In the genomic region with DNA sequence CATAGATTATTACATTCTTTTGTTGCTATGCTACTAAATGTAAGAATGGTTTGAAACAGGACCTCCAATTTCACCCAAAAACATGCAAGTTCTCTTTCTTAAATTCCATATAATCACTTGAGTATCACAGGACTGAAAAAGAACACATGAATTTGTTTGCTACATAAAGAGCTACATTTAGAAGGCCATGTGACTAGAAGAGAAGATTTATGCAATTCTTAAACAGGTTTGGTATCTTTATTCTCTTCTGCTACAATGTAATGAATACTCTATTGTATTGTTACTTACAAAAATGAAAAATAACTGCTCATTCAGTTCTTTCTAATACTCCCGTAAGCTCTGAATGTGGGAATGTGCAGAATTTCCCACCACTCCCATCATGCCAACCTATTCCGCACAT, we compare ENCODE assay signal across 25 cellular contexts. TPM values are rescaled to one million over a fixed set of nuclear protein-coding genes. Genes with fewer than 3 reads are reported as not detected.
A peak's percentile ranks its signal among the peaks of the same experiment; 100 is the strongest.
DNase-seq lines count a peak whose midpoint lies in the region; ATAC-seq and TF ChIP-seq lines count a peak whose summit lies in the region.
"Had no signal": no experiment of that assay in that cellular context is flagged by ENCODE, and none has a peak within 500 bp of the region (broad histone marks: within the 10 kb centered on the region; RNA-seq: fewer than 3 reads in every experiment).

No MANE protein-coding gene starts in this region.

- ATAC-seq in HG02973 (IDR thresholded peaks at IDR 0.05; ENCODE audit: unreplicated experiment), result no peak
- ATAC-seq in GM18498 (IDR thresholded peaks at IDR 0.05; ENCODE audit: unreplicated experiment), result no peak
- ATAC-seq in HG02870 (IDR thresholded peaks at IDR 0.05; ENCODE audit: unreplicated experiment), result no peak
- ATAC-seq: activated CD8-positive, alpha-beta T cell treated with anti-CD3 and anti-CD28 coated beads, Interleukin-2, amount 10 ng/mL, durations not matched to agents 7 days and 5 days; effector memory CD8-positive, alpha-beta T cell; T-cell had no signal

- dilution Hi-C loops in mammary epithelial cell (cut with HindIII; ENCODE audit: low sequenced_read_pairs), result no loop called here

- CTCF ChIA-PET in mammary epithelial cell (lab: Charles Lee; ENCODE audit: low non-redundant PET), result no interaction called here

- TF ChIP-seq CTCF in 22Rv1 (IDR thresholded peaks at IDR 0.05) (no peak), mammary epithelial cell (conservative IDR thresholded peaks at IDR 0.05 in 1 of 2, IDR thresholded peaks at IDR 0.05 in 1 of 2; ENCODE audit: extremely low read depth in 1 of 2, insufficient read depth in 1 of 2, low read depth in 1 of 2, low read length in 2 of 2) (no peak)

- H3K4me2 ChIP-seq in mammary epithelial cell (ENCODE audit: insufficient read depth, low read depth, low read length), result no peak overlapping the region
- H3K4me2 ChIP-seq: PC-9 had no signal

- H3K27me3 ChIP-seq in mammary epithelial cell (ENCODE audit: insufficient read depth, low read length), result no peaks in the 10 kb centered on the region
- no peaks in the 10 kb centered on the region for H3K27me3 ChIP-seq in mucosa of rectum (ENCODE audit: control insufficient read depth in 2 of 2, insufficient read depth in 2 of 2, low read length in 2 of 2)
- H3K27me3 ChIP-seq: sigmoid colon, upper lobe of left lung had no signal

- 50% methylated on average over 2 of the region's 2 CpGs for WGBS in mammary epithelial cell (ENCODE audit: low coverage, missing lambda C conversion rate)

- H4K20me1 ChIP-seq in mammary epithelial cell (ENCODE audit: insufficient read depth, low read length), result no peaks in the 10 kb centered on the region

- peaks cover 79% of the 10 kb centered on the region for H3K79me2 ChIP-seq in mammary epithelial cell (ENCODE audit: insufficient read depth, low read length)

- no peak overlapping the region for H3K4me3 ChIP-seq in mammary epithelial cell (replicated peaks in 1 of 3; ENCODE audit: insufficient read depth in 1 of 3, low read depth in 2 of 3, low read length in 3 of 3)
- peak overlapping the region in 1 of 2 donors; percentile 32 for H3K4me3 ChIP-seq in mucosa of rectum (ENCODE audit: low read length in 2 of 2)
- H3K4me3 ChIP-seq: left ventricle myocardium inferior, PC-9, sigmoid colon, upper lobe of left lung had no signal

- peak overlapping the region; percentile 70 for H3K27ac ChIP-seq in 22Rv1
- H3K27ac ChIP-seq in mammary epithelial cell (ENCODE audit: insufficient read depth, low read depth, low read length), result peak overlapping the region; percentile 18
- H3K27ac ChIP-seq in mucosa of rectum (ENCODE audit: low read depth in 2 of 2, low read length in 2 of 2), result peak overlapping the region; percentile 58 to 61
- H3K27ac ChIP-seq: left ventricle myocardium inferior, PC-9, sigmoid colon, upper lobe of left lung had no signal

- BruUV-seq in mammary epithelial cell (replicated peaks; lab: Mats Ljungman, UMichigan), result no TSS peak

- DNase-seq in HT-29 (ENCODE audit: low spot score) (peak; percentile 8), mammary epithelial cell (peak; percentile 25), SKM-1 treated with dmso at 0.1 percent for 144 hours (lab: John Stamatoyannopoulos, UW; ENCODE audit: unreplicated experiment) (no peak)
- DNase-seq: activated CD4-positive, alpha-beta T cell treated with anti-CD3 and anti-CD28 coated beads for 1 hour; activated CD8-positive, alpha-beta T cell treated with anti-CD3 and anti-CD28 coated beads, Interleukin-2, amount 10 ng/mL, durations not matched to agents 7 days and 5 days; activated effector memory CD4-positive, alpha-beta T cell treated with Interleukin-2 at 50 U/mL for 16 hours; activated naive CD8-positive, alpha-beta T cell treated with anti-CD3 and anti-CD28 coated beads for 36 hours; activated T-cell treated with anti-CD3 and anti-CD28 coated beads for 4 hours; DMS79 treated with DMSO at 0.1 percent for 48 hours; effector memory CD8-positive, alpha-beta T cell; H9; hypothalamus; left ventricle myocardium inferior; NCI-H1092 treated with DMSO at 0.1 percent for 48 hours; NCI-H774; PC-9; Right ventricle myocardium superior; sigmoid colon; T-cell; upper lobe of left lung had no signal

- H3K9me3 ChIP-seq in mammary epithelial cell (replicated peaks; ENCODE audit: insufficient read depth, low read length), result no peaks in the 10 kb centered on the region
- H3K9me3 ChIP-seq in mucosa of rectum (ENCODE audit: control insufficient read depth in 2 of 2, low read length in 2 of 2), result no peaks in the 10 kb centered on the region
- H3K9me3 ChIP-seq: left ventricle myocardium inferior, sigmoid colon, upper lobe of left lung had no signal

- intact Hi-C loops in mammary epithelial cell (cut with micrococcal nuclease), result no loop called here

- H3K36me3 ChIP-seq in mammary epithelial cell (ENCODE audit: insufficient read depth, low read length) (no peaks in the 10 kb centered on the region), mucosa of rectum (ENCODE audit: control insufficient read depth in 2 of 2, insufficient read depth in 2 of 2, low read length in 2 of 2) (no peaks in the 10 kb centered on the region)
- H3K36me3 ChIP-seq: upper lobe of left lung had no signal

- no peak overlapping the region for H3K9ac ChIP-seq in mammary epithelial cell (ENCODE audit: insufficient read depth, low read length)
- peak overlapping the region in 1 of 2 donors; percentile 37 for H3K9ac ChIP-seq in mucosa of rectum (ENCODE audit: low read depth in 1 of 2, low read length in 2 of 2)

- H3K4me1 ChIP-seq in mammary epithelial cell (ENCODE audit: insufficient read depth, low read length), result peaks cover 32% of the 10 kb centered on the region
- peaks cover 18 to 27% of the 10 kb centered on the region in 2 donors for H3K4me1 ChIP-seq in mucosa of rectum (ENCODE audit: control insufficient read depth in 2 of 2, insufficient read depth in 2 of 2, low read length in 2 of 2)

- in situ Hi-C loops in mammary epithelial cell (cut with MboI; ENCODE audit: low sequenced_read_pairs in 2 of 2), result no loop called here

- no peak overlapping the region for H2AFZ ChIP-seq in mammary epithelial cell (ENCODE audit: low read depth, low read length)
- H2AFZ ChIP-seq: PC-9 had no signal

RNA-seq across cellular contexts. Expression of gene EPS8, which starts 9.3 kb away (rescaled TPM):
- 169 and 189 TPM in 2 replicates for total RNA-seq in HT-29 (2014; rRNA removed; shearing (Covaris generic))
- 10 to 100 TPM; 28.9 to 51.7 TPM for total RNA-seq in mammary epithelial cell
- 35.2 TPM for polyA plus RNA-seq in mammary epithelial cell
- polyA minus RNA-seq in mammary epithelial cell, result 36.3 TPM

Comparison
In these comparisons a context has a peak if more than half of its experiments do, and no peak if none do; other contexts are left out.
1. H3K27ac ChIP-seq: peak in every context shown above with its lines; median percentile 70 in 22Rv1; 60 in mucosa of rectum; 18 in mammary epithelial cell.